Comparison of ENCODE assay signal across 8 cellular contexts in genomic region chr12:117155278-117156060, GRCh38. TPM values are rescaled to one million over a fixed set of nuclear protein-coding genes. Genes with fewer than 3 reads are reported as not detected.
A peak's percentile ranks its signal among the peaks of the same experiment; 100 is the strongest.
DNase-seq lines count a peak whose midpoint lies in the region; ATAC-seq and TF ChIP-seq lines count a peak whose summit lies in the region.

No MANE protein-coding gene starts in this region.

- intact Hi-C loops in CD14-positive monocyte (cut with micrococcal nuclease) = no loop called here
- intact Hi-C loops in IMR-90 (cut with micrococcal nuclease) = loop anchor here (10.0 kb wide), 1 partner anchor 451 kb away; no protein-coding TSS in a partner anchor

- H3K18ac ChIP-seq in IMR-90 (ENCODE audit: low read depth, low read length) = no peak overlapping the region

- no peak overlapping the region for H2AK9ac ChIP-seq in IMR-90 (replicated peaks; ENCODE audit: low read depth, low read length, poor library complexity)

- H3K4me3 ChIP-seq in IMR-90 (ENCODE audit: insufficient read depth, low read depth, low read length) (no peak overlapping the region), right atrium auricular region (no peak overlapping the region)

- CTCF ChIA-PET in IMR-90 (lab: Yijun Ruan, JAX) = no interaction called here

- H3K4me3 Mint-ChIP-seq in CD14-positive monocyte = no peak overlapping the region

- H3K36me3 ChIP-seq in IMR-90 (ENCODE audit: control insufficient read depth, insufficient read depth, low read length) (peaks cover 48% of the 10 kb centered on the region), right atrium auricular region (peaks cover 76% of the 10 kb centered on the region)

- DNase-seq in CD14-positive monocyte (ENCODE audit: low spot score) = no peak
- DNase-seq in IMR-90 = peak; percentile 11
- peak; percentile 85 for DNase-seq in SHP77 treated with DMSO at 0.1 percent for 48 hours (lab: John Stamatoyannopoulos, UW)
- DNase-seq in activated naive CD4-positive, alpha-beta T cell treated with Interleukin-2 at 50 U/mL for 16 hours = peak; percentile 80
- DNase-seq in right atrium auricular region (ENCODE audit: low spot score) = no peak
- DNase-seq in stimulated activated CD4-positive, alpha-beta T cell treated with anti-CD3 and anti-CD28 coated beads, Interleukin-12 subunit alpha, Interleukin-12 subunit beta, amount 100 ng/mL, for 24 hours (ENCODE audit: low read depth in 2 of 2) = peak; percentile 51 to 68

- H3K4me2 ChIP-seq in IMR-90 (ENCODE audit: low read depth, low read length) = no peak overlapping the region

- H2BK120ac ChIP-seq in IMR-90 (ENCODE audit: low read depth, low read length) = no peak overlapping the region

- H3K56ac ChIP-seq in IMR-90 (ENCODE audit: extremely low read depth, insufficient read depth, low read length) = no peak overlapping the region

- H4K91ac ChIP-seq in IMR-90 (ENCODE audit: insufficient read depth, low read depth, low read length) = no peak overlapping the region

- H3K9me3 ChIP-seq in IMR-90 (ENCODE audit: control insufficient read depth, insufficient read depth, low read length) (no peaks in the 10 kb centered on the region), right atrium auricular region (no peaks in the 10 kb centered on the region)

- TF ChIP-seq CTCF in CD14-positive monocyte (IDR thresholded peaks at IDR 0.05) (peak; percentile 67), IMR-90 (conservative IDR thresholded peaks at IDR 0.05; ENCODE audit: low read depth, low read length) (peak; percentile 48), right atrium auricular region (IDR thresholded peaks at IDR 0.05) (peak; percentile 65 to 79)

- H3K23ac ChIP-seq in IMR-90 (ENCODE audit: low read depth, low read length) = no peak overlapping the region

- in situ Hi-C loops in IMR-90 (cut with MboI; ENCODE audit: low sequenced_read_pairs) = no loop called here

- no peak overlapping the region for H2BK20ac ChIP-seq in IMR-90 (ENCODE audit: low read depth, low read length)

- H3K4me1 Mint-ChIP-seq in CD14-positive monocyte = no peaks in the 10 kb centered on the region

- H3K79me1 ChIP-seq in IMR-90 (ENCODE audit: low read depth in 1 of 2, low read length in 2 of 2) = no peaks in the 10 kb centered on the region

- WGBS in IMR-90 (ENCODE audit: extremely low coverage in 2 of 2, insufficient read length in 1 of 2), 2 experiments = 86% methylated on average over 36 of the region's 47 CpGs; no CpG with 5 or more reads in 1 of the 2 experiments

- no peak overlapping the region for H4K8ac ChIP-seq in IMR-90 (ENCODE audit: low read depth in 2 of 2, low read length in 2 of 2)

- no peak overlapping the region for H3K27ac Mint-ChIP-seq in CD14-positive monocyte

- H4K20me1 ChIP-seq in IMR-90 (ENCODE audit: insufficient read depth, low read length) = peaks cover 3% of the 10 kb centered on the region

- H3K14ac ChIP-seq in IMR-90 (replicated peaks; ENCODE audit: low read depth, low read length) = no peak overlapping the region

- H2BK15ac ChIP-seq in IMR-90 (ENCODE audit: low read depth, low read length) = no peak overlapping the region

- H3K9me1 ChIP-seq in IMR-90 (ENCODE audit: insufficient read depth, low read length) = no peaks in the 10 kb centered on the region

- ATAC-seq in GM19438 (IDR thresholded peaks at IDR 0.05; ENCODE audit: low read depth, unreplicated experiment) (peak; percentile 92), IMR-90 (ENCODE audit: low read depth) (peak; percentile 55), HG03108 (IDR thresholded peaks at IDR 0.05; ENCODE audit: unreplicated experiment) (no peak)

- TF ChIP-seq POLR2A in IMR-90 (IDR thresholded peaks at IDR 0.05; ENCODE audit: low read depth, low read length) = no peak

- H3K36me3 Mint-ChIP-seq in CD14-positive monocyte = peaks cover 82 to 86% of the 10 kb centered on the region in 2 donors

- no peak overlapping the region for H2AFZ ChIP-seq in IMR-90 (replicated peaks; ENCODE audit: low read length, poor library complexity)

- H3K4me1 ChIP-seq in IMR-90 (ENCODE audit: control insufficient read depth, insufficient read depth, low read length) (no peaks in the 10 kb centered on the region), right atrium auricular region (no peaks in the 10 kb centered on the region)

- POLR2A ChIA-PET in IMR-90 (lab: Charles Lee; ENCODE audit: unreplicated experiment) = no interaction called here

- no peak overlapping the region for H4K5ac ChIP-seq in IMR-90 (ENCODE audit: low read depth, low read length)

- H2BK5ac ChIP-seq in IMR-90 (ENCODE audit: low read depth, low read length, poor library complexity, severe bottlenecking) = no peak overlapping the region

- no TSS peak for BruUV-seq in IMR-90 (replicated peaks; lab: Mats Ljungman, UMichigan)

- H3K27ac ChIP-seq in IMR-90 (ENCODE audit: insufficient read depth, low read length) (no peak overlapping the region), right atrium auricular region (no peak overlapping the region)

- dilution Hi-C loops in IMR-90 (cut with HindIII; ENCODE audit: low sequenced_read_pairs, unreplicated experiment) = no loop called here

- no peaks in the 10 kb centered on the region for H3K27me3 ChIP-seq in IMR-90 (ENCODE audit: control insufficient read depth, insufficient read depth, low read length)
- no peaks in the 10 kb centered on the region for H3K27me3 ChIP-seq in right atrium auricular region

- no peak overlapping the region for H3K4ac ChIP-seq in IMR-90 (ENCODE audit: low read depth, low read length)

- no peak overlapping the region for H3K9ac ChIP-seq in IMR-90 (ENCODE audit: low read depth, low read length)

- no peaks in the 10 kb centered on the region for H3K9me3 Mint-ChIP-seq in CD14-positive monocyte

- H3K27me3 Mint-ChIP-seq in CD14-positive monocyte (ENCODE audit: low read depth in 3 of 3) = peaks cover 0 to 2% (median 0%) of the 10 kb centered on the region in 3 donors

- no peak for TF ChIP-seq RAD21 in IMR-90 (IDR thresholded peaks at IDR 0.05; ENCODE audit: low read length)

- H2AK5ac ChIP-seq in IMR-90 (ENCODE audit: low read depth, low read length) = no peak overlapping the region

TF ChIP-seq in IMR-90, 13 proteins besides CTCF, POLR2A, EP300 and RAD21:
- TF ChIP-seq MAZ (IDR thresholded peaks at IDR 0.05; ENCODE audit: borderline replicate concordance, low read depth, low read length) (no peak), CHD1 (IDR thresholded peaks at IDR 0.05; ENCODE audit: low read depth, low read length) (no peak), NFE2L2 (IDR thresholded peaks at IDR 0.05; ENCODE audit: low read depth, low read length) (no peak), USF2 (IDR thresholded peaks at IDR 0.05; ENCODE audit: low read depth, low read length) (no peak), SMC3 (IDR thresholded peaks at IDR 0.05; ENCODE audit: low read depth, low read length) (no peak), CEBPB (IDR thresholded peaks at IDR 0.05; ENCODE audit: low read depth, low read length) (no peak), ELK1 (IDR thresholded peaks at IDR 0.05; ENCODE audit: borderline replicate concordance, low read depth, low read length) (no peak), BHLHE40 (IDR thresholded peaks at IDR 0.05; ENCODE audit: low read depth, low read length) (no peak), RCOR1 (IDR thresholded peaks at IDR 0.05; ENCODE audit: insufficient replicate concordance, low read length) (no peak), RFX5 (IDR thresholded peaks at IDR 0.05; ENCODE audit: low read depth, low read length) (no peak), MXI1 (IDR thresholded peaks at IDR 0.05; ENCODE audit: borderline replicate concordance, low read depth, low read length) (no peak), MAFK (IDR thresholded peaks at IDR 0.05; ENCODE audit: low read depth, low read length) (no peak), FOS (IDR thresholded peaks at IDR 0.05; ENCODE audit: low read depth, low read length) (no peak)

RNA-seq across cellular contexts. Expression of gene FBXO21, which starts 34.8 kb away (rescaled TPM):
- polyA plus RNA-seq in CD14-positive monocyte (10 to 100 TPM; 17.2 to 19.1 TPM), IMR-90 (2012; rRNA removed) (37.6 and 43.6 TPM in 2 replicates)
- total RNA-seq in IMR-90 (2012; rRNA removed) (56.6 and 61.7 TPM in 2 replicates), right atrium auricular region (10 to 100 TPM; 43.5 to 77.9 TPM)
- 21.5 and 38.1 TPM in 2 replicates for polyA plus RNA-seq in IMR-90 (2012; cell fraction: cytosol; rRNA removed)
- 24.4 and 28.8 TPM in 2 replicates for polyA plus RNA-seq in IMR-90 (2012; cell fraction: nucleus; rRNA removed; ENCODE audit: low replicate concordance)

RNA-seq across cellular contexts. Expression of gene TESC, which starts 56.3 kb away (rescaled TPM):
- polyA plus RNA-seq in CD14-positive monocyte (100 to 1,000 TPM; 105 to 138 TPM), IMR-90 (2012; rRNA removed) (0.22 TPM in 1 of 2 replicates, not detected in the other)
- total RNA-seq in IMR-90 (2012; rRNA removed) (0.18 TPM in 1 of 2 replicates, not detected in the other), right atrium auricular region (10 to 100 TPM; 31.2 to 36.2 TPM)
- polyA plus RNA-seq in IMR-90 (2012; cell fraction: cytosol; rRNA removed) = 0.09 TPM in 1 of 2 replicates, not detected in the other
- polyA plus RNA-seq in IMR-90 (2012; cell fraction: nucleus; rRNA removed; ENCODE audit: low replicate concordance) = not detected in 2 replicates

Comparison
In these comparisons a context has a peak if more than half of its experiments do, and no peak if none do; other contexts are left out.
1. DNase-seq: peak in IMR-90 (single experiment), SHP77 treated with DMSO at 0.1 percent for 48 hours (single experiment), activated naive CD4-positive, alpha-beta T cell treated with Interleukin-2 at 50 U/mL for 16 hours (single experiment) and stimulated activated CD4-positive, alpha-beta T cell treated with anti-CD3 and anti-CD28 coated beads, Interleukin-12 subunit alpha, Interleukin-12 subunit beta, amount 100 ng/mL, for 24 hours (2 of 2); none in CD14-positive monocyte (single experiment) and right atrium auricular region (single experiment).
2. RNA of gene TESC, which starts 56.3 kb away (total RNA-seq): 31.2 to 36.2 TPM in right atrium auricular region; 0.18 TPM in IMR-90; every median in the first group is over 10 times any median in the second.
3. Peak in every context shown above with its lines, with median percentiles within 50 percentile points of each other: CTCF ChIP-seq.